8 cellular contexts compared by ENCODE assay signal in the genomic region with DNA sequence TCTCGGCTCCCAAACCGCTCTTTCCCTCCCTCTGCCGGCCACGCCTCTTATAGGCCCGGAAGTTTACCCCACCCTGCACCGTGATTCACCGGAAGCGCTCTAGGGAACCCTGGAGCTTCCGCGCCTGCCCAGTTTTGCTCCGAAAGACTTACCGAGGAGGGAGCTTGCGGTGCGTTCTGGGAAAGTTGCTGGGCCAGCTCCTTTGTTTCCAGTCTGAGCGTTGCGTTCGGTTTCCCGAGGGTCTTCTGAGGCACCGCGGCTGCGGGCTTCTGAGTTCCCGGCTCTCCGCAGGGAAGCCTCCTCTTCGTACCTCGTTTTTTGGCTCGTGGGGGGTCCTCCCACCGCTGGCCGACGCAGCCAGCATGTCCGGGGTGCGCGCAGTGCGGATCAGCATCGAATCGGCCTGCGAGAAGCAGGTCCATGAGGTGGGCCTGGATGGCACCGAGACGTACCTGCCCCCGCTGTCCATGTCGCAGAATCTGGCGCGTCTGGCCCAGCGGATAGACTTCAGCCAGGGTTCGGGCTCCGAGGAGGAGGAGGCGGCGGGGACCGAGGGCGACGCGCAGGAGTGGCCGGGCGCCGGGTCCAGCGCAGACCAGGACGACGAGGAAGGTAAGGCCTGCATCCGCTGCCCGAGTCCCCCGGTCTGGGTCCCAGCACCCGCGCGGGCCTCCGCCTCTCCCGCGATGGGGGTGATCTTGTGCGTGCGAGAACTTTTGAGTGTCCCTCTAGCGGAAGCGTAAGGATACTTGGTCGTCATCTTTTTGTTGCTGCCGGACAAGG. TPM values are rescaled to one million over a fixed set of nuclear protein-coding genes. Genes with fewer than 3 reads are reported as not detected.
DNase-seq lines count a peak whose midpoint lies in the region; ATAC-seq and TF ChIP-seq lines count a peak whose summit lies in the region.

A gene with protein sequence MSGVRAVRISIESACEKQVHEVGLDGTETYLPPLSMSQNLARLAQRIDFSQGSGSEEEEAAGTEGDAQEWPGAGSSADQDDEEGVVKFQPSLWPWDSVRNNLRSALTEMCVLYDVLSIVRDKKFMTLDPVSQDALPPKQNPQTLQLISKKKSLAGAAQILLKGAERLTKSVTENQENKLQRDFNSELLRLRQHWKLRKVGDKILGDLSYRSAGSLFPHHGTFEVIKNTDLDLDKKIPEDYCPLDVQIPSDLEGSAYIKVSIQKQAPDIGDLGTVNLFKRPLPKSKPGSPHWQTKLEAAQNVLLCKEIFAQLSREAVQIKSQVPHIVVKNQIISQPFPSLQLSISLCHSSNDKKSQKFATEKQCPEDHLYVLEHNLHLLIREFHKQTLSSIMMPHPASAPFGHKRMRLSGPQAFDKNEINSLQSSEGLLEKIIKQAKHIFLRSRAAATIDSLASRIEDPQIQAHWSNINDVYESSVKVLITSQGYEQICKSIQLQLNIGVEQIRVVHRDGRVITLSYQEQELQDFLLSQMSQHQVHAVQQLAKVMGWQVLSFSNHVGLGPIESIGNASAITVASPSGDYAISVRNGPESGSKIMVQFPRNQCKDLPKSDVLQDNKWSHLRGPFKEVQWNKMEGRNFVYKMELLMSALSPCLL (plus strand): TSS at position 131 of the 783 bp plus-strand sequence. CDS start 232 bp downstream, at position 363.

- H3K9me3 Mint-ChIP-seq in activated T-helper 17 cell treated with anti-CD3 and anti-CD28 coated beads, Interleukin-2, amount 50 U/mL, for 72 hours, result no peaks in the 10 kb centered on the region
- no peaks in the 10 kb centered on the region for H3K9me3 Mint-ChIP-seq in naive thymus-derived CD8-positive, alpha-beta T cell

- peaks cover 14% of the 10 kb centered on the region for H3K4me1 Mint-ChIP-seq in activated T-helper 17 cell treated with anti-CD3 and anti-CD28 coated beads, Interleukin-2, amount 50 U/mL, for 72 hours
- H3K4me1 Mint-ChIP-seq in naive thymus-derived CD8-positive, alpha-beta T cell, result peaks cover 21 to 52% (median 42%) of the 10 kb centered on the region in 4 donors

- H3K4me3 ChIP-seq in fibroblast of mammary gland (ENCODE audit: control insufficient read depth, low read depth, low read length), result peak within 1 kb of the TSS; percentile 97

- peak; percentile 29; the same call in 1 of the 2 replicates for TF ChIP-seq CTCF in LNCAP (IDR thresholded peaks at IDR 0.05)
- peak; percentile 36; the same call in 1 of the 2 replicates for TF ChIP-seq CTCF in RWPE1 (conservative IDR thresholded peaks at IDR 0.05; ENCODE audit: low read depth)
- TF ChIP-seq CTCF in fibroblast of mammary gland (conservative IDR thresholded peaks at IDR 0.05; ENCODE audit: control insufficient read depth, insufficient read depth, low read depth, low read length), result peak; percentile 41

- H3K27ac ChIP-seq in RWPE1, result peak within 1 kb of the TSS; percentile 91

- peak; percentile 96 for DNase-seq in ELF-1 (ENCODE audit: low read depth, low spot score)
- peak; percentile 57 for DNase-seq in GOT3 (lab: John Stamatoyannopoulos, UW)
- DNase-seq in RWPE1 (ENCODE audit: low spot score), result peak; percentile 95
- DNase-seq in fibroblast of mammary gland (ENCODE audit: low read depth), result peak; percentile 91
- DNase-seq in naive thymus-derived CD8-positive, alpha-beta T cell, result peak; percentile 72 to 92 (median 84)
- DNase-seq in stimulated activated naive CD4-positive, alpha-beta T cell (lab: John Stamatoyannopoulos, UW), result peak; percentile 76 to 84 (median 82)

- H3K36me3 Mint-ChIP-seq in activated T-helper 17 cell treated with anti-CD3 and anti-CD28 coated beads, Interleukin-2, amount 50 U/mL, for 72 hours (ENCODE audit: low read depth), result peaks cover 57% of the 10 kb centered on the region
- peaks cover 5 to 34% (median 7%) of the 10 kb centered on the region in 3 donors for H3K36me3 Mint-ChIP-seq in naive thymus-derived CD8-positive, alpha-beta T cell

- peak; percentile 97 for ATAC-seq in activated T-helper 17 cell treated with anti-CD3 and anti-CD28 coated beads, Interleukin-2, amount 50 U/mL, for 72 hours (replicated peaks)
- ATAC-seq in naive thymus-derived CD8-positive, alpha-beta T cell, result peak; percentile 95

- peak within 1 kb of the TSS; percentile 92 for H3K27ac Mint-ChIP-seq in activated T-helper 17 cell treated with anti-CD3 and anti-CD28 coated beads, Interleukin-2, amount 50 U/mL, for 72 hours
- peak within 1 kb of the TSS; percentile 90 to 99 (median 96) for H3K27ac Mint-ChIP-seq in naive thymus-derived CD8-positive, alpha-beta T cell

- H3K27me3 Mint-ChIP-seq in activated T-helper 17 cell treated with anti-CD3 and anti-CD28 coated beads, Interleukin-2, amount 50 U/mL, for 72 hours, result no peaks in the 10 kb centered on the region
- H3K27me3 Mint-ChIP-seq in naive thymus-derived CD8-positive, alpha-beta T cell, result no peaks in the 10 kb centered on the region

- POLR2A ChIA-PET in RWPE1 (lab: Yijun Ruan, JAX; ENCODE audit: low non-redundant PET), result interaction anchor here (0.9 to 1.3 kb wide), 3 partner anchors 11 to 44 kb away, joined by 3 to 18 read pairs (median 9); a partner anchor contains a TSS
- POLR2A ChIA-PET in naive thymus-derived CD8-positive, alpha-beta T cell (lab: Charles Lee), result interaction anchor here (0.6 to 5.7 kb wide), 12 partner anchors 19 to 1306 kb away, joined by 3 to 118 read pairs (median 3); a partner anchor contains a TSS

- CTCF ChIA-PET in RWPE1 (lab: Yijun Ruan, JAX), result interaction anchor here (0.9 to 1.1 kb wide), 2 partner anchors 11 to 60 kb away, joined by 4 read pairs; no protein-coding TSS in a partner anchor

- H3K4me3 Mint-ChIP-seq in activated T-helper 17 cell treated with anti-CD3 and anti-CD28 coated beads, Interleukin-2, amount 50 U/mL, for 72 hours, result peak within 1 kb of the TSS; percentile 97
- peak within 1 kb of the TSS; percentile 85 to 100 (median 99) for H3K4me3 Mint-ChIP-seq in naive thymus-derived CD8-positive, alpha-beta T cell

RNA-seq across cellular contexts. Expression of the gene that starts here (rescaled TPM):
- total RNA-seq in activated T-helper 17 cell treated with anti-CD3 and anti-CD28 coated beads, Interleukin-2, amount 50 U/mL, for 72 hours, result 10 to 100 TPM; 38.7 to 42.3 TPM
- total RNA-seq in naive thymus-derived CD8-positive, alpha-beta T cell, result 10 to 100 TPM; 61.7 to 62.2 TPM
- 10 to 100 TPM in 2 of 3 donors, 1 to 10 TPM in 1; 7.7 to 20.0 (median 17.1) TPM for polyA plus RNA-seq in naive thymus-derived CD8-positive, alpha-beta T cell

Comparison
In these comparisons a context has a peak if more than half of its experiments do, and no peak if none do; other contexts are left out.
1. Peak in every context shown above with its lines: DNase-seq, ATAC-seq, H3K4me3 ChIP-seq and H3K27ac ChIP-seq.